ENCODE assay signal across 13 cellular contexts in the genomic region with DNA sequence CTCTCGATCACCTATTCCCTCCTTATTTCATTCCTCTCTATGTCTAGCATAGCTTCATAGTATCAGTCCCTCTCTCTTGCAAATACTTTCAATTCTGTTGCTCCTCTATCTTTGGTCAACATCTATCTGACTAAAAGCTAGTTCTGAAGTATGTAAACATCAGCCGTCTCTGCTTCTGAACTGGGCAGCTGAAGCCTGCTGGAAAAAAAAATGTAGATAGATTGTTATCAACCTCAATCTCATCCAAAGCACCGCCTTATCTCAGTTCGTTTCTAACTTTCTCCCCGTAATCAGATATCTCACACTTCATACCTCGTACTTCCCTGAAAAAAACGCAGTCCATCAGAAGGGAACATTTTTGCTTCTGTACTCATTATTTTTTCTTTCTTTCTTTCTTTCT. TPM values are rescaled to one million over a fixed set of nuclear protein-coding genes. Genes with fewer than 3 reads are reported as not detected.
DNase-seq lines count a peak whose midpoint lies in the region; TF ChIP-seq lines count a peak whose summit lies in the region.
"Had no signal": no experiment of that assay in that cellular context is flagged by ENCODE, and none has a peak within 500 bp of the region (broad histone marks: within the 10 kb centered on the region; RNA-seq: fewer than 3 reads in every experiment).

No MANE protein-coding gene starts in this region.

- peak overlapping the region; percentile 34 for H3K4me3 Mint-ChIP-seq in Caco-2 (ENCODE audit: unreplicated experiment)
- no peak overlapping the region for H3K4me3 Mint-ChIP-seq in chondrocyte (ENCODE audit: unreplicated experiment)
- H3K4me3 Mint-ChIP-seq: CD4-positive, CD25-positive, alpha-beta regulatory T cell had no signal

- no peaks in the 10 kb centered on the region for H3K36me3 ChIP-seq in Caco-2 (ENCODE audit: control insufficient read depth, insufficient read depth, low read length)
- no peaks in the 10 kb centered on the region for H3K36me3 ChIP-seq in SJCRH30
- no peaks in the 10 kb centered on the region for H3K36me3 ChIP-seq in mesenchymal stem cell (ENCODE audit: control insufficient read depth in 1 of 2, insufficient read depth in 2 of 2, low read depth in 1 of 2, low read length in 2 of 2)
- no peaks in the 10 kb centered on the region for H3K36me3 ChIP-seq in parathyroid adenoma (ENCODE audit: control insufficient read depth, insufficient read depth, low read length)
- H3K36me3 ChIP-seq: BLaER1 treated with 17β-estradiol and CSF1 and Interleukin-3, amounts not matched to agents 10 nM and 100 nM had no signal

- BruUV-seq in Caco-2 (replicated peaks; lab: Mats Ljungman, UMichigan) = no TSS peak

- H3K27me3 ChIP-seq in Caco-2 (replicated peaks; ENCODE audit: control insufficient read depth, insufficient read depth, low read length) = no peaks in the 10 kb centered on the region
- no peaks in the 10 kb centered on the region for H3K27me3 ChIP-seq in SJCRH30
- peaks cover 3 to 17% of the 10 kb centered on the region in 2 experiments for H3K27me3 ChIP-seq in mesenchymal stem cell (ENCODE audit: control insufficient read depth in 1 of 2, insufficient read depth in 1 of 2, low read length in 2 of 2)
- no peaks in the 10 kb centered on the region for H3K27me3 ChIP-seq in parathyroid adenoma (ENCODE audit: control insufficient read depth, insufficient read depth, low read length)

- H2BK12ac ChIP-seq in mesenchymal stem cell (ENCODE audit: low read length in 2 of 2) = no peak overlapping the region

- H3K36me3 Mint-ChIP-seq in Caco-2 (ENCODE audit: insufficient read depth, unreplicated experiment) (peaks cover 10% of the 10 kb centered on the region), chondrocyte (ENCODE audit: low read depth) (no peaks in the 10 kb centered on the region)
- H3K36me3 Mint-ChIP-seq: CD4-positive, CD25-positive, alpha-beta regulatory T cell had no signal

- no peaks in the 10 kb centered on the region for H3K79me1 ChIP-seq in mesenchymal stem cell (replicated peaks; ENCODE audit: low read length, poor library complexity, severe bottlenecking)

- H3K4me1 Mint-ChIP-seq in Caco-2 (ENCODE audit: low read depth, unreplicated experiment) (peaks cover 28% of the 10 kb centered on the region), chondrocyte (ENCODE audit: low read depth) (peaks cover 23% of the 10 kb centered on the region)

- peak; percentile 42 to 47 for DNase-seq in Caco-2
- DNase-seq in SJCRH30 = peak in 1 of 2 experiments; percentile 23
- DNase-seq in mesenchymal stem cell = peak; percentile 13
- no peak for DNase-seq in RKO (ENCODE audit: low spot score)
- no peak for DNase-seq in kidney tubule cell (ENCODE audit: low spot score)
- no peak for DNase-seq in chondrocyte (ENCODE audit: low spot score)
- DNase-seq: ACHN; CD4-positive, CD25-positive, alpha-beta regulatory T cell; DMS79 had no signal

- H2BK120ac ChIP-seq in mesenchymal stem cell (ENCODE audit: low read depth, low read length) = no peak overlapping the region

- H3K18ac ChIP-seq in mesenchymal stem cell (ENCODE audit: low read depth in 1 of 2, low read length in 2 of 2) = no peak overlapping the region

- no peak overlapping the region for H3K14ac ChIP-seq in mesenchymal stem cell (ENCODE audit: low read length in 2 of 2)

- H4K8ac ChIP-seq in mesenchymal stem cell (ENCODE audit: low read length) = no peak overlapping the region

- peak overlapping the region; percentile 86 for H3K27ac ChIP-seq in SJCRH30
- H3K27ac ChIP-seq in mesenchymal stem cell (ENCODE audit: low read length, poor library complexity, severe bottlenecking) = no peak overlapping the region
- H3K27ac ChIP-seq in parathyroid adenoma = no peak overlapping the region
- H3K27ac ChIP-seq: BLaER1 treated with 17β-estradiol and CSF1 and Interleukin-3, amounts not matched to agents 10 nM and 100 nM had no signal

- H2AFZ ChIP-seq in mesenchymal stem cell (ENCODE audit: low read depth, low read length) (no peak overlapping the region), parathyroid adenoma (no peak overlapping the region)

- no peaks in the 10 kb centered on the region for H3K9me3 Mint-ChIP-seq in Caco-2 (ENCODE audit: unreplicated experiment)
- no peaks in the 10 kb centered on the region for H3K9me3 Mint-ChIP-seq in chondrocyte (ENCODE audit: low read depth)

- CTCF ChIA-PET in Caco-2 (lab: Charles Lee) = interaction anchor here (0.6 kb wide), 1 partner anchor 193 kb away, joined by 3 read pairs; no protein-coding TSS in a partner anchor

- intact Hi-C loops in Caco-2 (cut with micrococcal nuclease; ENCODE audit: unreplicated experiment) = loop anchor here (5.0 kb wide), 2 partner anchors 78 to 283 kb away; no protein-coding TSS in a partner anchor

- H3K23ac ChIP-seq in mesenchymal stem cell (ENCODE audit: low read length in 2 of 2) = no peak overlapping the region

- no peak overlapping the region for H2BK15ac ChIP-seq in mesenchymal stem cell (ENCODE audit: low read depth, poor library complexity, severe bottlenecking)

- no peak overlapping the region for H2AK5ac ChIP-seq in mesenchymal stem cell (ENCODE audit: low read length, severe bottlenecking)

- H3K4ac ChIP-seq in mesenchymal stem cell (ENCODE audit: low read depth in 1 of 2, low read length in 2 of 2) = no peak overlapping the region

- H3K27ac Mint-ChIP-seq in Caco-2 (ENCODE audit: unreplicated experiment) (peak overlapping the region; percentile 28), chondrocyte (ENCODE audit: unreplicated experiment) (no peak overlapping the region)

- H3K4me1 ChIP-seq in Caco-2 (peaks cover 23% of the 10 kb centered on the region), SJCRH30 (peaks cover 20% of the 10 kb centered on the region), mesenchymal stem cell (ENCODE audit: control insufficient read depth, insufficient read depth, low read depth, low read length) (peaks cover 1% of the 10 kb centered on the region), parathyroid adenoma (peaks cover 11% of the 10 kb centered on the region)

- no peak overlapping the region for H2BK5ac ChIP-seq in mesenchymal stem cell (ENCODE audit: low read depth, low read length, poor library complexity, severe bottlenecking)

- TF ChIP-seq CTCF in Caco-2 (IDR thresholded peaks at IDR 0.05; ENCODE audit: insufficient read depth in 1 of 2, low read depth in 1 of 2, low read length in 1 of 2, severe bottlenecking in 1 of 2, unreplicated experiment in 1 of 2) = no peak
- TF ChIP-seq CTCF in parathyroid adenoma (IDR thresholded peaks at IDR 0.05) = no peak
- no peak for TF ChIP-seq CTCF in chondrocyte (IDR thresholded peaks at IDR 0.05)

- no peaks in the 10 kb centered on the region for H3K79me2 ChIP-seq in parathyroid adenoma

- WGBS in mesenchymal stem cell = 34% methylated on average over 7 of the region's 7 CpGs

- no peak overlapping the region for H4K91ac ChIP-seq in mesenchymal stem cell (ENCODE audit: low read length)

- H3K4me2 ChIP-seq in mesenchymal stem cell (ENCODE audit: low read length, poor library complexity, severe bottlenecking) = no peak overlapping the region
- H3K4me2 ChIP-seq in parathyroid adenoma (ENCODE audit: low read length) = peak overlapping the region; percentile 2
- H3K4me2 ChIP-seq: BLaER1 treated with 17β-estradiol and CSF1 and Interleukin-3, amounts not matched to agents 10 nM and 100 nM had no signal

- H3K4me3 ChIP-seq in Caco-2 (ENCODE audit: low read depth, low read length) (no peak overlapping the region), SJCRH30 (peak overlapping the region; percentile 24), mesenchymal stem cell (ENCODE audit: insufficient read depth in 1 of 2, low read depth in 1 of 2, low read length in 2 of 2) (no peak overlapping the region), parathyroid adenoma (ENCODE audit: low read depth, low read length) (no peak overlapping the region)
- H3K4me3 ChIP-seq: BLaER1 treated with 17β-estradiol and CSF1 and Interleukin-3, amounts not matched to agents 10 nM and 100 nM; GM12878 had no signal

- H3K9me3 ChIP-seq in Caco-2 (no peaks in the 10 kb centered on the region), SJCRH30 (replicated peaks) (peaks cover 4% of the 10 kb centered on the region; the same call in 1 of the 2 replicates), mesenchymal stem cell (ENCODE audit: control insufficient read depth, low read length) (no peaks in the 10 kb centered on the region), parathyroid adenoma (ENCODE audit: control insufficient read depth, low read length) (no peaks in the 10 kb centered on the region)
- H3K9me3 ChIP-seq: BLaER1 treated with 17β-estradiol and CSF1 and Interleukin-3, amounts not matched to agents 10 nM and 100 nM had no signal

- H3K9ac ChIP-seq in mesenchymal stem cell (ENCODE audit: low read length) (no peak overlapping the region), parathyroid adenoma (no peak overlapping the region)
- H3K9ac ChIP-seq: BLaER1 treated with 17β-estradiol and CSF1 and Interleukin-3, amounts not matched to agents 10 nM and 100 nM had no signal

- POLR2A ChIA-PET in Caco-2 (lab: Charles Lee) = no interaction called here

- H3K27me3 Mint-ChIP-seq in Caco-2 (ENCODE audit: insufficient read depth, unreplicated experiment) = peaks cover 7% of the 10 kb centered on the region
- H3K27me3 Mint-ChIP-seq in chondrocyte (ENCODE audit: low read depth) = peaks cover 2% of the 10 kb centered on the region

RNA-seq across cellular contexts. Expression of gene SEMA6A, which starts 4.5 kb away (rescaled TPM):
- total RNA-seq in Caco-2 (2022) (18.3 and 26.3 TPM in 2 replicates), chondrocyte (3.5 to 4.9 TPM (median 3.9 TPM) in 3 replicates)
- 53.5 and 63.2 TPM in 2 replicates for total RNA-seq in SJCRH30 (2014; rRNA removed; shearing (Covaris generic))
- 8.8 TPM for polyA plus RNA-seq in mesenchymal stem cell (2013, experiment 1 of 2)
- 8.0 TPM for polyA plus RNA-seq in mesenchymal stem cell (2013, experiment 2 of 2)
- total RNA-seq: CD4-positive, CD25-positive, alpha-beta regulatory T cell; G401 had no signal

Comparison
In these comparisons a context has a peak if more than half of its experiments do, and no peak if none do; other contexts are left out.
1. DNase-seq: peak in Caco-2 (2 of 2) and mesenchymal stem cell (single experiment); none in RKO (single experiment), kidney tubule cell (single experiment) and chondrocyte (single experiment).